8 cellular contexts compared by ENCODE assay signal in genomic region chr1:204431310-204432184, GRCh38. TPM values are rescaled to one million over a fixed set of nuclear protein-coding genes. Genes with fewer than 3 reads are reported as not detected.
DNase-seq lines count a peak whose midpoint lies in the region; ATAC-seq and TF ChIP-seq lines count a peak whose summit lies in the region.

No MANE protein-coding gene starts in this region.

- no peaks in the 10 kb centered on the region for H3K9me2 ChIP-seq in neural cell (ENCODE audit: insufficient read depth, low read length)

- H2AK9ac ChIP-seq in IMR-90 (replicated peaks; ENCODE audit: low read depth, low read length, poor library complexity): peak overlapping the region; percentile 88

- H4K91ac ChIP-seq in IMR-90 (ENCODE audit: insufficient read depth, low read depth, low read length): no peak overlapping the region

- H3K36me3 Mint-ChIP-seq in activated T-cell treated with anti-CD3 and anti-CD28 coated beads, Interleukin-2, amount 50 U/mL, for 72 hours (ENCODE audit: insufficient read depth in 2 of 2): peaks cover 9 to 15% of the 10 kb centered on the region in 2 donors

- H4K20me1 ChIP-seq in IMR-90 (ENCODE audit: insufficient read depth, low read length): no peaks in the 10 kb centered on the region
- H4K20me1 ChIP-seq in neural cell (ENCODE audit: insufficient read depth): no peaks in the 10 kb centered on the region

- in situ Hi-C loops in IMR-90 (cut with MboI; ENCODE audit: low sequenced_read_pairs): no loop called here

- TF ChIP-seq RAD21 in IMR-90 (IDR thresholded peaks at IDR 0.05; ENCODE audit: low read length): peak; percentile 69
- TF ChIP-seq RAD21 in neural cell (conservative IDR thresholded peaks at IDR 0.05): peak; percentile 75

- no peak overlapping the region for H3K14ac ChIP-seq in IMR-90 (replicated peaks; ENCODE audit: low read depth, low read length)

- TF ChIP-seq CTCF in IMR-90 (conservative IDR thresholded peaks at IDR 0.05; ENCODE audit: low read depth, low read length) (peak; percentile 78), neural cell (IDR thresholded peaks at IDR 0.05; ENCODE audit: poor library complexity, severe bottlenecking) (peak; percentile 87)

- 0 out of 2 replicates have a peak overlapping the region, but pooled peaks have one; percentile 24 for H2AK5ac ChIP-seq in IMR-90 (ENCODE audit: low read depth, low read length)

- no peak overlapping the region for H2BK15ac ChIP-seq in IMR-90 (ENCODE audit: low read depth, low read length)

- H3K56ac ChIP-seq in IMR-90 (ENCODE audit: extremely low read depth, insufficient read depth, low read length): no peak overlapping the region

- H3K9me3 Mint-ChIP-seq in activated T-cell treated with anti-CD3 and anti-CD28 coated beads, Interleukin-2, amount 50 U/mL, for 72 hours: no peaks in the 10 kb centered on the region

- no peak overlapping the region for H3K4me3 Mint-ChIP-seq in activated T-cell treated with anti-CD3 and anti-CD28 coated beads, Interleukin-2, amount 50 U/mL, for 72 hours

- no peak overlapping the region for H3K27ac Mint-ChIP-seq in activated T-cell treated with anti-CD3 and anti-CD28 coated beads, Interleukin-2, amount 50 U/mL, for 72 hours

- CTCF ChIA-PET in IMR-90 (lab: Yijun Ruan, JAX): interaction anchor here (1.1 to 2.2 kb wide), 9 partner anchors 9 to 75 kb away, joined by 5 to 17 read pairs (median 6); partner anchors contain the start of gene PIK3C2B

- dilution Hi-C loops in IMR-90 (cut with HindIII; ENCODE audit: low sequenced_read_pairs, unreplicated experiment): no loop called here

- no peaks in the 10 kb centered on the region; the same call in none of the 2 replicates for H3K9me1 ChIP-seq in IMR-90 (ENCODE audit: insufficient read depth, low read length)

- POLR2A ChIA-PET in IMR-90 (lab: Charles Lee; ENCODE audit: unreplicated experiment): no interaction called here

- no peaks in the 10 kb centered on the region for H3K79me2 ChIP-seq in neural cell (replicated peaks; ENCODE audit: insufficient read depth, low read length)

- no peak overlapping the region for H2BK5ac ChIP-seq in IMR-90 (ENCODE audit: low read depth, low read length, poor library complexity, severe bottlenecking)

- no peak for TF ChIP-seq POLR2A in IMR-90 (IDR thresholded peaks at IDR 0.05; ENCODE audit: low read depth, low read length)

- no peaks in the 10 kb centered on the region for H3K27me3 Mint-ChIP-seq in activated T-cell treated with anti-CD3 and anti-CD28 coated beads, Interleukin-2, amount 50 U/mL, for 72 hours (ENCODE audit: low read depth)

- no peak overlapping the region for H3K9ac ChIP-seq in IMR-90 (ENCODE audit: low read depth, low read length)
- no peak overlapping the region for H3K9ac ChIP-seq in neural cell (ENCODE audit: low read length)

- no peak overlapping the region for H2BK20ac ChIP-seq in IMR-90 (ENCODE audit: low read depth, low read length)

- H3K36me3 ChIP-seq in IMR-90 (ENCODE audit: control insufficient read depth, insufficient read depth, low read length) (peaks cover 18% of the 10 kb centered on the region), neural cell (ENCODE audit: insufficient read depth, low read length) (peaks cover 7% of the 10 kb centered on the region)

- no peaks in the 10 kb centered on the region for H3K79me1 ChIP-seq in IMR-90 (ENCODE audit: low read depth in 1 of 2, low read length in 2 of 2)

- peaks cover 3% of the 10 kb centered on the region; the same call in 1 of the 2 replicates for H3K4me1 ChIP-seq in IMR-90 (ENCODE audit: control insufficient read depth, insufficient read depth, low read length)

- ATAC-seq in IMR-90 (ENCODE audit: low read depth) (peak; percentile 94), HG02678 (IDR thresholded peaks at IDR 0.05; ENCODE audit: unreplicated experiment) (no peak)
- ATAC-seq in activated T-cell treated with anti-CD3 and anti-CD28 coated beads, Interleukin-2, amount 50 U/mL, for 72 hours (replicated peaks in 1 of 2): peak; percentile 68 to 80
- ATAC-seq in stimulated activated naive CD8-positive, alpha-beta T cell treated with anti-CD3 and anti-CD28 coated beads, Interleukin-15, Interleukin-2, amounts not matched to agents 100 U/mL and 50 U/mL, for 24 hours: peak; percentile 77

- H3K18ac ChIP-seq in IMR-90 (ENCODE audit: low read depth, low read length): no peak overlapping the region

- no peak overlapping the region for H4K8ac ChIP-seq in IMR-90 (ENCODE audit: low read depth in 2 of 2, low read length in 2 of 2)

- H2AFZ ChIP-seq in IMR-90 (replicated peaks; ENCODE audit: low read length, poor library complexity): peak overlapping the region; percentile 85
- H2AFZ ChIP-seq in neural cell (ENCODE audit: low read depth, low read length): no peak overlapping the region

- no TSS peak for BruUV-seq in IMR-90 (replicated peaks; lab: Mats Ljungman, UMichigan)

- H3K27ac ChIP-seq in IMR-90 (ENCODE audit: insufficient read depth, low read length) (no peak overlapping the region), neural cell (ENCODE audit: low read length) (no peak overlapping the region)

- peaks cover 13% of the 10 kb centered on the region for H3K4me1 Mint-ChIP-seq in activated T-cell treated with anti-CD3 and anti-CD28 coated beads, Interleukin-2, amount 50 U/mL, for 72 hours (ENCODE audit: low read depth)

- H3K23ac ChIP-seq in IMR-90 (ENCODE audit: low read depth, low read length): no peak overlapping the region

- no peaks in the 10 kb centered on the region for H3F3A ChIP-seq in neural cell (ENCODE audit: insufficient read depth, low read length, poor library complexity, severe bottlenecking)

- H3K9me3 ChIP-seq in IMR-90 (ENCODE audit: control insufficient read depth, insufficient read depth, low read length): no peaks in the 10 kb centered on the region
- H3K9me3 ChIP-seq in neural cell (ENCODE audit: low read length): no peaks in the 10 kb centered on the region

- intact Hi-C loops in IMR-90 (cut with micrococcal nuclease): loop anchor here (1.0 kb wide), 1 partner anchor 72 kb away; no protein-coding TSS in a partner anchor

- H3K4ac ChIP-seq in IMR-90 (ENCODE audit: low read depth, low read length): no peak overlapping the region; the same call in 1 of the 2 replicates

- no peak for TF ChIP-seq EP300 in neural cell (conservative IDR thresholded peaks at IDR 0.05; ENCODE audit: poor library complexity, severe bottlenecking)

- H2BK120ac ChIP-seq in IMR-90 (ENCODE audit: low read depth, low read length): no peak overlapping the region

- DNase-seq in COR-L47 (lab: John Stamatoyannopoulos, UW) (peak; percentile 65), IMR-90 (peak; percentile 82), RKO (ENCODE audit: low spot score) (peak; percentile 75), fibroblast of gingiva (ENCODE audit: low read depth) (peak; percentile 76)
- DNase-seq in activated T-cell treated with anti-CD3 and anti-CD28 coated beads, Interleukin-2, amount 50 U/mL, for 72 hours: peak; percentile 79 to 83
- DNase-seq in stimulated activated naive CD8-positive, alpha-beta T cell treated with anti-CD3 and anti-CD28 coated beads, Interleukin-15, Interleukin-2, amounts not matched to agents 100 U/mL and 50 U/mL, for 24 hours: peak; percentile 86

- no peak overlapping the region for H4K5ac ChIP-seq in IMR-90 (ENCODE audit: low read depth, low read length)

- H3K4me2 ChIP-seq in IMR-90 (ENCODE audit: low read depth, low read length): no peak overlapping the region
- H3K4me2 ChIP-seq in neural cell (ENCODE audit: low read length): no peak overlapping the region

- H3K27me3 ChIP-seq in IMR-90 (ENCODE audit: control insufficient read depth, insufficient read depth, low read length) (no peaks in the 10 kb centered on the region), neural cell (ENCODE audit: insufficient read depth, low read depth, low read length) (no peaks in the 10 kb centered on the region)

- no CpG with 5 or more reads among the region's 13 CpGs for WGBS in IMR-90 (ENCODE audit: extremely low coverage in 2 of 2, insufficient read length in 1 of 2), 2 experiments

- H3K4me3 ChIP-seq in IMR-90 (ENCODE audit: insufficient read depth, low read depth, low read length) (no peak overlapping the region), neural cell (ENCODE audit: low read length) (no peak overlapping the region)

TF ChIP-seq in IMR-90, 13 proteins besides CTCF, POLR2A, EP300 and RAD21:
- peak; percentile 81 for TF ChIP-seq SMC3 (IDR thresholded peaks at IDR 0.05; ENCODE audit: low read depth, low read length)
- TF ChIP-seq CEBPB (IDR thresholded peaks at IDR 0.05; ENCODE audit: low read depth, low read length): peak; percentile 41; the same call in 1 of the 2 replicates
- TF ChIP-seq BHLHE40 (IDR thresholded peaks at IDR 0.05; ENCODE audit: low read depth, low read length): no peak

TF ChIP-seq in neural cell, 6 proteins besides CTCF, POLR2A, EP300 and RAD21:
- TF ChIP-seq SMC3 (conservative IDR thresholded peaks at IDR 0.05; ENCODE audit: poor library complexity) (peak; percentile 91), MXI1 (conservative IDR thresholded peaks at IDR 0.05; ENCODE audit: poor library complexity, severe bottlenecking) (no peak)

RNA-seq across cellular contexts. Expression of gene PPP1R15B, which starts 19.9 kb away (rescaled TPM):
- 14.9 and 20.3 TPM in 2 replicates for total RNA-seq in IMR-90 (2012; rRNA removed)
- polyA plus RNA-seq in IMR-90 (2012; rRNA removed) (14.4 and 15.0 TPM in 2 replicates), neural cell (30.1 and 31.2 TPM in 2 replicates)
- polyA plus RNA-seq in IMR-90 (2012; cell fraction: cytosol; rRNA removed): 8.7 and 10.7 TPM in 2 replicates
- polyA plus RNA-seq in IMR-90 (2012; cell fraction: nucleus; rRNA removed; ENCODE audit: low replicate concordance): 6.9 and 17.1 TPM in 2 replicates
- 10 to 100 TPM; 82.9 to 94.2 TPM for total RNA-seq in activated T-cell treated with anti-CD3 and anti-CD28 coated beads, Interleukin-2, amount 50 U/mL, for 72 hours
- polyA minus RNA-seq in neural cell: 55.2 and 55.5 TPM in 2 replicates
